Comparison of ENCODE assay signal across 33 cellular contexts in genomic region chr7:123629281-123629680, GRCh38. TPM values are rescaled to one million over a fixed set of nuclear protein-coding genes. Genes with fewer than 3 reads are reported as not detected.
"Had no signal": no experiment of that assay in that cellular context is flagged by ENCODE, and none has a peak within 500 bp of the region (broad histone marks: within the 10 kb centered on the region; RNA-seq: fewer than 3 reads in every experiment).

No MANE protein-coding gene starts in this region.

- FAIRE-seq: pancreas, small intestine had no signal

- H3K27ac ChIP-seq: neutrophil, pancreas, prostate gland, right lobe of liver, sigmoid colon, stomach, thoracic aorta, thyroid gland, tibial nerve, upper lobe of right lung, uterus had no signal

- H3K4me3 ChIP-seq: pancreas, prostate gland, right lobe of liver, sigmoid colon, stomach, thoracic aorta, thyroid gland, tibial nerve, upper lobe of right lung, uterus had no signal

- H3K9me3 ChIP-seq: neutrophil, pancreas, prostate gland, right lobe of liver, sigmoid colon, stomach, thoracic aorta, thyroid gland, tibial nerve, upper lobe of right lung, uterus had no signal

- H3K36me3 ChIP-seq: neutrophil, pancreas, prostate gland, right lobe of liver, sigmoid colon, stomach, thoracic aorta, thyroid gland, tibial nerve, upper lobe of right lung, uterus had no signal

- H3K4me1 ChIP-seq: pancreas, prostate gland, right lobe of liver, sigmoid colon, stomach, thyroid gland, tibial nerve, upper lobe of right lung, uterus had no signal

- H3K27me3 ChIP-seq: neutrophil, pancreas, right lobe of liver, sigmoid colon, stomach, thyroid gland, tibial nerve, upper lobe of right lung, uterus had no signal

- DNase-seq: naive thymus-derived CD8-positive, alpha-beta T cell; nephron progenitor cell; nucleus accumbens; pancreas; right cardiac atrium; right lobe of liver; sigmoid colon; small intestine; stimulated activated CD4-positive, alpha-beta T cell treated with anti-CD3 and anti-CD28 coated beads, Interleukin-15, amount 100 ng/mL, for 24 hours; stimulated activated CD4-positive, alpha-beta T cell treated with anti-CD3 and anti-CD28 coated beads, Interleukin-2, amount 100 ng/mL, for 24 hours; stimulated activated CD4-positive, alpha-beta T cell treated with anti-CD3 and anti-CD28 coated beads, Interleukin-2, amount 100 ng/mL, for 48 hours; stimulated activated CD4-positive, alpha-beta T cell treated with anti-CD3 and anti-CD28 coated beads, Interleukin-4, amount 100 ng/mL, for 24 hours; stimulated activated naive B cell treated with anti-CD40 and anti-IgM and Interleukin-4, amounts not matched to agents 10 μg/mL and 1 μg/mL and 100 μg/mL, for 72 hours; stimulated activated naive CD4-positive, alpha-beta T cell treated with Interleukin-2 at 50 U/mL for 16 hours; stomach; thyroid gland; trophoblast cell; upper lobe of right lung; uterus had no signal

- ATAC-seq: naive thymus-derived CD8-positive, alpha-beta T cell; natural killer cell treated with Interleukin-12 subunit alpha and Interleukin-12 subunit beta and Interleukin-15 and Interleukin-18, amount 100 ng/mL, for 72 hours; pancreas; right cardiac atrium; right lobe of liver; stimulated activated effector memory CD8-positive, alpha-beta T cell treated with anti-CD3 and anti-CD28 coated beads, Interleukin-12 subunit alpha, Interleukin-12 subunit beta, amount 100 ng/mL, for 72 hours; stimulated activated naive B cell treated with anti-CD40 and anti-IgM and Interleukin-4, amounts not matched to agents 10 μg/mL and 1 μg/mL and 100 μg/mL, for 72 hours; upper lobe of right lung had no signal

RNA-seq across cellular contexts. Expression of gene LMOD2, which starts 26.4 kb away (rescaled TPM):
- total RNA-seq: naive thymus-derived CD8-positive, alpha-beta T cell; natural killer cell treated with Interleukin-12 subunit alpha and Interleukin-12 subunit beta and Interleukin-15 and Interleukin-18, amount 100 ng/mL, for 72 hours; neural crest cell; omental fat pad; osteocyte; posterior vena cava; renal cortical epithelial cell; sigmoid colon; stomach; subcutaneous adipose tissue; temporal lobe; thoracic aorta; thyroid gland; tibial nerve had no signal
- polyA plus RNA-seq: pancreas, urinary bladder had no signal

RNA-seq across cellular contexts. Expression of gene ASB15, which starts 27.7 kb away (rescaled TPM):
- total RNA-seq: naive thymus-derived CD8-positive, alpha-beta T cell; natural killer cell treated with Interleukin-12 subunit alpha and Interleukin-12 subunit beta and Interleukin-15 and Interleukin-18, amount 100 ng/mL, for 72 hours; neural crest cell; omental fat pad; osteocyte; posterior vena cava; renal cortical epithelial cell; right lobe of liver; sigmoid colon; stomach; subcutaneous adipose tissue; temporal lobe; thoracic aorta; thyroid gland; tibial nerve; upper lobe of right lung; uterus had no signal
- polyA plus RNA-seq: pancreas, sigmoid colon, stomach, urinary bladder had no signal
